ENCODE assay signal across 26 cellular contexts in genomic region chr2:69060938-69061501, GRCh38. TPM values are rescaled to one million over a fixed set of nuclear protein-coding genes. Genes with fewer than 3 reads are reported as not detected.
DNase-seq lines count a peak whose midpoint lies in the region; ATAC-seq, FAIRE-seq and TF ChIP-seq lines count a peak whose summit lies in the region.
"Had no signal": no experiment of that assay in that cellular context is flagged by ENCODE, and none has a peak within 500 bp of the region (broad histone marks: within the 10 kb centered on the region; RNA-seq: fewer than 3 reads in every experiment).

No MANE protein-coding gene starts in this region.

- no peaks in the 10 kb centered on the region for H3K36me3 ChIP-seq in psoas muscle (ENCODE audit: insufficient read depth in 1 of 2, low read depth in 1 of 2)

- peaks cover 3% of the 10 kb centered on the region; the same call in 1 of the 3 replicates for H3K9me3 ChIP-seq in A549
- no peaks in the 10 kb centered on the region for H3K9me3 ChIP-seq in psoas muscle

- TF ChIP-seq POLR2A in A549 (IDR thresholded peaks at IDR 0.05; ENCODE audit: low read length): no peak

- intact Hi-C loops in psoas muscle (cut with DNase I): no loop called here

- no peak for ATAC-seq in A549
- no peak for ATAC-seq in HG03457 (IDR thresholded peaks at IDR 0.05; ENCODE audit: unreplicated experiment)
- no peak for ATAC-seq in psoas muscle
- ATAC-seq: HCT116 had no signal

- no peak for TF ChIP-seq EP300 in A549 (IDR thresholded peaks at IDR 0.05)

- TF ChIP-seq RAD21 in A549 (conservative IDR thresholded peaks at IDR 0.05 in 1 of 2, IDR thresholded peaks at IDR 0.05 in 1 of 2): no peak

- peak overlapping the region; percentile 59; the same call in 2 of the 3 replicates for H3K4me2 ChIP-seq in A549

- DNase-seq in A549 (ENCODE audit: low read depth in 1 of 2, low spot score in 1 of 2) (no peak), AG08395 (ENCODE audit: low spot score) (peak; percentile 15), NCI-H2227 treated with DMSO at 0.1 percent for 48 hours (lab: John Stamatoyannopoulos, UW) (peak; percentile 59), fibroblast of gingiva (ENCODE audit: low read depth) (peak; percentile 42), NCI-H82 treated with DMSO at 0.1 percent for 48 hours (lab: John Stamatoyannopoulos, UW; ENCODE audit: unreplicated experiment) (no peak), psoas muscle (no peak)
- DNase-seq: ACHN; Calu3; CD8-positive, alpha-beta memory T cell; DMS153; GOT3; Kasumi-1; MM.1S; NCI-H1048; NCI-H1436 treated with DMSO at 0.1 percent for 48 hours; NCI-H1930; NCI-H226; NCI-H524; NCI-H82; Right ventricle myocardium superior had no signal

- CTCF ChIA-PET in A549 (lab: Yijun Ruan, JAX): interaction anchor here (0.6 to 2.2 kb wide), 4 partner anchors 9 to 245 kb away, joined by 3 to 8 read pairs (median 4); no protein-coding TSS in a partner anchor

- POLR2A ChIA-PET in A549 (lab: Yijun Ruan, JAX): no interaction called here

- H3K4me3 ChIP-seq in A549: no peak overlapping the region
- no peak overlapping the region for H3K4me3 ChIP-seq in psoas muscle

- TF ChIP-seq CTCF in A549 (IDR thresholded peaks at IDR 0.05): no peak
- TF ChIP-seq CTCF in psoas muscle (IDR thresholded peaks at IDR 0.05): no peak

- no peak for FAIRE-seq in A549 (lab: Jason Lieb, UNC)
- FAIRE-seq: GM12892, GM19239 had no signal

- H3K4me1 ChIP-seq in A549 (peaks cover 34% of the 10 kb centered on the region), psoas muscle (peaks cover 12% of the 10 kb centered on the region)

- H3K27ac ChIP-seq in A549 (0 out of 6 replicates have a peak overlapping the region, but pooled peaks of 1 of the 2 experiments have one; percentile 3), psoas muscle (no peak overlapping the region)
- H3K27ac ChIP-seq: C4-2B had no signal

- H3K27me3 ChIP-seq in psoas muscle (ENCODE audit: insufficient read depth in 3 of 3, low read length in 2 of 3): no peaks in the 10 kb centered on the region

TF ChIP-seq in A549, 52 proteins besides CTCF, POLR2A, EP300 and RAD21:
- no peak for TF ChIP-seq TP53 (CRISPR knock-in tag; IDR thresholded peaks at IDR 0.05)
- TF ChIP-seq NR3C1 (IDR thresholded peaks at IDR 0.05): no peak
- TF ChIP-seq HOXB5 (CRISPR knock-in tag; IDR thresholded peaks at IDR 0.05): no peak
- no peak for TF ChIP-seq NFE2L2 (conservative IDR thresholded peaks at IDR 0.05; ENCODE audit: low read length)

RNA-seq across cellular contexts. Expression of gene ANTXR1, which starts 48.0 kb away (rescaled TPM):
- polyA plus RNA-seq in A549 (2011; rRNA removed) (150 and 161 TPM in 2 replicates), A549 (2017; fragmentation: RNase III; extraction: RNeasy Plus Mini Kit Qiagen cat#74134 plus additional on column Dnase treatment) (192 to 194 TPM (median 192 TPM) in 3 replicates), psoas muscle (10 to 100 TPM in 1 of 3 donors, 1 to 10 TPM in 2; 3.7 to 24.3 (median 4.2) TPM)
- polyA plus RNA-seq in A549 (2012; cell fraction: cytosol; rRNA removed): 122 and 157 TPM in 2 replicates
- 116 and 163 TPM in 2 replicates for polyA plus RNA-seq in A549 (2012; cell fraction: nucleus; rRNA removed)
- 99.9 and 120 TPM in 2 replicates for polyA minus RNA-seq in A549 (2011; rRNA and poly(A)+ RNA removed)
- 10 to 100 TPM in 3 of 4 donors, 1 to 10 TPM in 1; 8.8 to 21.0 (median 11.8) TPM for total RNA-seq in psoas muscle
- total RNA-seq: OCI-LY7 had no signal
- polyA plus RNA-seq: CD8-positive, alpha-beta memory T cell had no signal

Comparison
In these comparisons a context has a peak if more than half of its experiments do, and no peak if none do; other contexts are left out.
1. DNase-seq: peak in AG08395 (single experiment), NCI-H2227 treated with DMSO at 0.1 percent for 48 hours (single experiment) and fibroblast of gingiva (single experiment); none in A549 (0 of 2), NCI-H82 treated with DMSO at 0.1 percent for 48 hours (single experiment) and psoas muscle (0 of 2).
2. RNA of gene ANTXR1, which starts 48.0 kb away (polyA plus RNA-seq): 116 to 194 TPM in A549; 3.7 to 24.3 TPM in psoas muscle; every median in the first group is over 4 times any median in the second.